Comparison of ENCODE assay signal across 1 cellular context in genomic region chr13:32045537-32045936, GRCh38.
TF ChIP-seq lines count a peak whose summit lies in the region.

No MANE protein-coding gene starts in this region.

TF ChIP-seq in HepG2, 621 proteins besides CTCF, POLR2A, EP300 and RAD21:
- TF ChIP-seq SIX1 (CRISPR knock-in tag; IDR thresholded peaks at IDR 0.05; ENCODE audit: borderline replicate concordance) (no peak), PITX1 (CRISPR knock-in tag; IDR thresholded peaks at IDR 0.05) (no peak), ZHX1 (CRISPR knock-in tag; IDR thresholded peaks at IDR 0.05; ENCODE audit: low read depth) (no peak), FOXC1 (CRISPR knock-in tag; IDR thresholded peaks at IDR 0.05; ENCODE audit: borderline replicate concordance) (no peak), ZNF761 (CRISPR knock-in tag; conservative IDR thresholded peaks at IDR 0.05) (no peak), ZNF251 (CRISPR knock-in tag; IDR thresholded peaks at IDR 0.05) (no peak), RBAK (CRISPR knock-in tag; IDR thresholded peaks at IDR 0.05) (no peak), KLF12 (CRISPR knock-in tag; IDR thresholded peaks at IDR 0.05; ENCODE audit: borderline replicate concordance) (no peak), HINFP (CRISPR knock-in tag; IDR thresholded peaks at IDR 0.05; ENCODE audit: low read depth) (no peak), ZKSCAN8 (CRISPR knock-in tag; IDR thresholded peaks at IDR 0.05; ENCODE audit: borderline replicate concordance) (no peak), ZNF451 (CRISPR knock-in tag; IDR thresholded peaks at IDR 0.05) (no peak)
